Comparison of ENCODE assay signal across 8 cellular contexts in the genomic region with DNA sequence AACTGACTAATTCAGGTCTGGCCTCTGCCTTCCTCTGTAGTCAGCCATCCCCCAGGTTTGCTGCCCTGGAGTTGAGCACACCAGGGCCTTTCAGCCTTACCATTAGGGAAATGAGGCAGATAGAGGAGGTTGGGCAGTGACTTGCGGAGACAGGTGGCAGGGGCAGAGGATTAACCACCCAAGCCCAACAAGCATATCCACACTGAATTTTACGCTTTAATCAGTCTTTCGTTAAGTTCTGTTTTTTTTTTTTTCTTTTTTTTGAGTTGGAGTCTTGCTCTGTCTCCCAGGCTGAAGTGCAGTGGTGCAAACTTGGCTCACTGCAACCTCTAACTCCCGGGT.
A peak's percentile ranks its signal among the peaks of the same experiment; 100 is the strongest.
DNase-seq lines count a peak whose midpoint lies in the region; ATAC-seq, FAIRE-seq and TF ChIP-seq lines count a peak whose summit lies in the region.

No MANE protein-coding gene starts in this region.

- H3K4me3 Mint-ChIP-seq in IgD-negative memory B cell, result peak overlapping the region; percentile 74 to 90 (median 80)
- H3K4me3 Mint-ChIP-seq in activated naive CD8-positive, alpha-beta T cell treated with anti-CD3 and anti-CD28 coated beads, Interleukin-2, amount 50 U/mL, for 24 hours, result peak overlapping the region; percentile 95

- peaks cover 1% of the 10 kb centered on the region for H3K27me3 Mint-ChIP-seq in IgD-negative memory B cell
- H3K27me3 Mint-ChIP-seq in activated naive CD8-positive, alpha-beta T cell treated with anti-CD3 and anti-CD28 coated beads, Interleukin-2, amount 50 U/mL, for 24 hours, result no peaks in the 10 kb centered on the region

- TF ChIP-seq POLR2A in GM12891 (IDR thresholded peaks at IDR 0.05; ENCODE audit: low read depth, low read length), result no peak

- peaks cover 76 to 92% (median 77%) of the 10 kb centered on the region in 3 donors for H3K4me1 Mint-ChIP-seq in IgD-negative memory B cell
- H3K4me1 Mint-ChIP-seq in activated naive CD8-positive, alpha-beta T cell treated with anti-CD3 and anti-CD28 coated beads, Interleukin-2, amount 50 U/mL, for 24 hours, result peaks cover 99% of the 10 kb centered on the region

- FAIRE-seq in GM12891 (lab: Jason Lieb, UNC), result peak; percentile 83

- H3K9me3 Mint-ChIP-seq in IgD-negative memory B cell, result no peaks in the 10 kb centered on the region
- no peaks in the 10 kb centered on the region for H3K9me3 Mint-ChIP-seq in activated naive CD8-positive, alpha-beta T cell treated with anti-CD3 and anti-CD28 coated beads, Interleukin-2, amount 50 U/mL, for 24 hours

- peaks cover 4% of the 10 kb centered on the region for H3K36me3 Mint-ChIP-seq in IgD-negative memory B cell
- peaks cover 26% of the 10 kb centered on the region for H3K36me3 Mint-ChIP-seq in activated naive CD8-positive, alpha-beta T cell treated with anti-CD3 and anti-CD28 coated beads, Interleukin-2, amount 50 U/mL, for 24 hours (ENCODE audit: low read depth)

- ATAC-seq in GM21529 (IDR thresholded peaks at IDR 0.05; ENCODE audit: unreplicated experiment), result peak; percentile 62
- peak; percentile 63 for ATAC-seq in activated naive CD8-positive, alpha-beta T cell treated with anti-CD3 and anti-CD28 coated beads, Interleukin-2, amount 50 U/mL, for 24 hours

- DNase-seq in GM12891 (ENCODE audit: insufficient read length, low spot score), result no peak
- peak; percentile 48 for DNase-seq in activated naive CD8-positive, alpha-beta T cell treated with anti-CD3 and anti-CD28 coated beads, Interleukin-2, amount 50 U/mL, for 24 hours
- no peak for DNase-seq in epidermal melanocyte (ENCODE audit: insufficient read length, low spot score)
- DNase-seq in KG1 (lab: John Stamatoyannopoulos, UW), result no peak
- no peak for DNase-seq in NCI-H2171 treated with DMSO at 0.1 percent for 48 hours (lab: John Stamatoyannopoulos, UW)
- no peak for DNase-seq in NCI-H2029 (lab: John Stamatoyannopoulos, UW)

- peak overlapping the region; percentile 96 to 97 (median 96) for H3K27ac Mint-ChIP-seq in IgD-negative memory B cell
- H3K27ac Mint-ChIP-seq in activated naive CD8-positive, alpha-beta T cell treated with anti-CD3 and anti-CD28 coated beads, Interleukin-2, amount 50 U/mL, for 24 hours, result peak overlapping the region; percentile 97

TF ChIP-seq in GM12891, 5 proteins besides CTCF, POLR2A, EP300 and RAD21:
- TF ChIP-seq POLR2AphosphoS5 (IDR thresholded peaks at IDR 0.05; ENCODE audit: low read depth, low read length) (no peak), SPI1 (IDR thresholded peaks at IDR 0.05; ENCODE audit: low read depth, low read length) (no peak), PAX5 (IDR thresholded peaks at IDR 0.05; ENCODE audit: insufficient read depth, low read length, severe bottlenecking) (no peak), POU2F2 (IDR thresholded peaks at IDR 0.05; ENCODE audit: low read depth, low read length) (peak; percentile 79; the same call in 1 of the 2 replicates), TAF1 (IDR thresholded peaks at IDR 0.05; ENCODE audit: low read depth, low read length) (no peak)
